Comparison of ENCODE assay signal across 11 cellular contexts in genomic region chr9:78234810-78235209, GRCh38. TPM values are rescaled to one million over a fixed set of nuclear protein-coding genes. Genes with fewer than 3 reads are reported as not detected.
DNase-seq lines count a peak whose midpoint lies in the region; ATAC-seq and TF ChIP-seq lines count a peak whose summit lies in the region.
"Had no signal": no experiment of that assay in that cellular context is flagged by ENCODE, and none has a peak within 500 bp of the region (broad histone marks: within the 10 kb centered on the region; RNA-seq: fewer than 3 reads in every experiment).

No MANE protein-coding gene starts in this region.

- peaks cover 30% of the 10 kb centered on the region for H3K4me1 ChIP-seq in CD4-positive, CD25-positive, alpha-beta regulatory T cell (ENCODE audit: control insufficient read depth, insufficient read depth, low read length, poor library complexity, severe bottlenecking)
- peaks cover 39% of the 10 kb centered on the region for H3K4me1 ChIP-seq in Loucy (ENCODE audit: insufficient read depth, low read length, poor library complexity, severe bottlenecking)
- peaks cover 6 to 16% of the 10 kb centered on the region in 2 donors for H3K4me1 ChIP-seq in duodenal mucosa (ENCODE audit: control insufficient read depth in 1 of 2, insufficient read depth in 2 of 2, low read length in 2 of 2)
- peaks cover 14% of the 10 kb centered on the region for H3K4me1 ChIP-seq in neuron (ENCODE audit: insufficient read depth, low read length)

- peak overlapping the region in 2 of 3 donors; percentile 97 to 99 for H3K27ac Mint-ChIP-seq in CD4-positive, CD25-positive, alpha-beta regulatory T cell

- peaks cover 19 to 35% (median 27%) of the 10 kb centered on the region in 4 donors for H3K4me1 Mint-ChIP-seq in CD4-positive, CD25-positive, alpha-beta regulatory T cell

- H3K79me2 ChIP-seq in Loucy (ENCODE audit: insufficient read depth, low read length), result peaks cover 45% of the 10 kb centered on the region

- no peak for ATAC-seq in CD4-positive, CD25-positive, alpha-beta regulatory T cell (ENCODE audit: low read depth in 2 of 2)
- ATAC-seq in HG02798 (IDR thresholded peaks at IDR 0.05; ENCODE audit: poor library complexity, unreplicated experiment) (no peak), GM18858 (IDR thresholded peaks at IDR 0.05; ENCODE audit: unreplicated experiment) (no peak)

- no peaks in the 10 kb centered on the region for H3F3A ChIP-seq in Loucy (ENCODE audit: low read depth)

- peaks cover 9% of the 10 kb centered on the region for H3K27me3 Mint-ChIP-seq in CD4-positive, CD25-positive, alpha-beta regulatory T cell

- H3K9ac ChIP-seq in Loucy (ENCODE audit: low read depth, low read length, poor library complexity, severe bottlenecking) (peak overlapping the region; percentile 75), duodenal mucosa (ENCODE audit: low read depth in 1 of 2, low read length in 2 of 2) (no peak overlapping the region)

- H3K36me3 Mint-ChIP-seq in CD4-positive, CD25-positive, alpha-beta regulatory T cell, result no peaks in the 10 kb centered on the region

- no peaks in the 10 kb centered on the region for H3K9me3 Mint-ChIP-seq in CD4-positive, CD25-positive, alpha-beta regulatory T cell

- no peaks in the 10 kb centered on the region for H3K9me3 ChIP-seq in CD4-positive, CD25-positive, alpha-beta regulatory T cell (ENCODE audit: control insufficient read depth in 2 of 2, low read length in 2 of 2)
- H3K9me3 ChIP-seq in Loucy (ENCODE audit: insufficient read depth, low read depth, low read length), result no peaks in the 10 kb centered on the region
- H3K9me3 ChIP-seq in duodenal mucosa (ENCODE audit: control insufficient read depth in 1 of 2, low read length in 2 of 2), result no peaks in the 10 kb centered on the region
- no peaks in the 10 kb centered on the region for H3K9me3 ChIP-seq in neuron (ENCODE audit: low read length)

- H3K36me3 ChIP-seq in CD4-positive, CD25-positive, alpha-beta regulatory T cell (ENCODE audit: control insufficient read depth, insufficient read depth, low read length), result no peaks in the 10 kb centered on the region
- H3K36me3 ChIP-seq in Loucy (ENCODE audit: insufficient read depth, low read length) (no peaks in the 10 kb centered on the region), duodenal mucosa (ENCODE audit: control insufficient read depth in 1 of 2, insufficient read depth in 2 of 2, low read length in 2 of 2) (no peaks in the 10 kb centered on the region), neuron (ENCODE audit: insufficient read depth, low read length) (peaks cover under 1% of the 10 kb centered on the region)

- no peak overlapping the region for H3K27ac ChIP-seq in CD4-positive, CD25-positive, alpha-beta regulatory T cell (ENCODE audit: insufficient read depth, low read length, poor library complexity, severe bottlenecking)
- H3K27ac ChIP-seq in duodenal mucosa (ENCODE audit: low read depth, low read length), result no peak overlapping the region

- peak overlapping the region; percentile 77 for H3K4me2 ChIP-seq in Loucy (ENCODE audit: low read depth, low read length, poor library complexity, severe bottlenecking)

- peaks cover 3% of the 10 kb centered on the region for H4K20me1 ChIP-seq in Loucy (ENCODE audit: insufficient read depth, low read length, poor library complexity, severe bottlenecking)

- TF ChIP-seq CTCF in Loucy (conservative IDR thresholded peaks at IDR 0.05; ENCODE audit: low read length), result no peak

- H3K27me3 ChIP-seq in CD4-positive, CD25-positive, alpha-beta regulatory T cell (ENCODE audit: control insufficient read depth, insufficient read depth, low read length), result no peaks in the 10 kb centered on the region
- H3K27me3 ChIP-seq in Loucy (ENCODE audit: insufficient read depth, low read length, poor library complexity, severe bottlenecking) (no peaks in the 10 kb centered on the region), duodenal mucosa (ENCODE audit: control insufficient read depth in 1 of 2, insufficient read depth in 2 of 2, low read length in 2 of 2) (no peaks in the 10 kb centered on the region), neuron (ENCODE audit: insufficient read depth, low read length) (no peaks in the 10 kb centered on the region)

- H3K4me3 Mint-ChIP-seq in CD4-positive, CD25-positive, alpha-beta regulatory T cell, result no peak overlapping the region

- no peak overlapping the region for H2AFZ ChIP-seq in Loucy (ENCODE audit: low read length)
- peak overlapping the region; percentile 98 for H2AFZ ChIP-seq in neuron (ENCODE audit: low read depth, low read length)

- DNase-seq in CD4-positive, CD25-positive, alpha-beta regulatory T cell, result no peak
- DNase-seq in germinal center (ENCODE audit: low spot score) (no peak), NCI-H748 (lab: John Stamatoyannopoulos, UW; ENCODE audit: unreplicated experiment) (no peak)
- DNase-seq: activated gamma-delta T cell; NCI-H1436; stimulated activated CD4-positive, alpha-beta T cell treated with anti-CD3 and anti-CD28 coated beads, Interleukin-4, amount 100 ng/mL, for 1 hour had no signal

- H3K9me2 ChIP-seq in Loucy (replicated peaks; ENCODE audit: low read depth, low read length), result no peaks in the 10 kb centered on the region

- H3K4me3 ChIP-seq in CD4-positive, CD25-positive, alpha-beta regulatory T cell (ENCODE audit: low read depth, low read length), result peak overlapping the region; percentile 81
- peak overlapping the region; percentile 72 for H3K4me3 ChIP-seq in Loucy (ENCODE audit: low read length, poor library complexity, severe bottlenecking)
- H3K4me3 ChIP-seq in duodenal mucosa (ENCODE audit: low read depth in 1 of 2, low read length in 2 of 2), result peak overlapping the region; percentile 89 to 93
- peak overlapping the region; percentile 79 for H3K4me3 ChIP-seq in neuron (ENCODE audit: low read length)

RNA-seq across cellular contexts. Expression of gene CEP78, which starts 1.1 kb away (rescaled TPM):
- 39.8 TPM for total RNA-seq in CD4-positive, CD25-positive, alpha-beta regulatory T cell
- polyA plus RNA-seq in CD4-positive, CD25-positive, alpha-beta regulatory T cell, result 10 to 100 TPM; 24.9 to 43.6 (median 28.6) TPM
